Comparison of ENCODE assay signal across 1 cellular context in the genomic region with DNA sequence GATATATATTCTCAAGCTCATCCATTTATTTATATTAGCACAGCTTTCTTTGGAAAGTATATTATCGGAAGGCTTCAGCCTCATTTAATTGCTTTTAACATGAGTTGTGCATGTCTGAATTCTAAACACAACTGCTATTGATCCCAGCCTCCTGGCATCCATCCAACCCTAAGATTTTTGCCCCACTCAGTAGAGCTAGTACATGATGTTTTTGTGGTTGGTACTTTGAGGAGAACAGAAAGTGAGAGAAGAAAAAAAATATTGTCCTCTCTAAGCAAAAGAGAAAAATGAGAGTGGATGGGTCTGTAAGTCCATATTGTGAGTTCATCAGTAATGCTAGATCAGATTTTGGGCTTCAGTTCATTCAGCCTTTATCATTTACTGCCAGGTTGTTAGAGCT.
TF ChIP-seq lines count a peak whose summit lies in the region.

No MANE protein-coding gene starts in this region.

TF ChIP-seq in HepG2, 621 proteins besides CTCF, POLR2A, EP300 and RAD21 (continued from another document):
- TF ChIP-seq, protein P1, sequence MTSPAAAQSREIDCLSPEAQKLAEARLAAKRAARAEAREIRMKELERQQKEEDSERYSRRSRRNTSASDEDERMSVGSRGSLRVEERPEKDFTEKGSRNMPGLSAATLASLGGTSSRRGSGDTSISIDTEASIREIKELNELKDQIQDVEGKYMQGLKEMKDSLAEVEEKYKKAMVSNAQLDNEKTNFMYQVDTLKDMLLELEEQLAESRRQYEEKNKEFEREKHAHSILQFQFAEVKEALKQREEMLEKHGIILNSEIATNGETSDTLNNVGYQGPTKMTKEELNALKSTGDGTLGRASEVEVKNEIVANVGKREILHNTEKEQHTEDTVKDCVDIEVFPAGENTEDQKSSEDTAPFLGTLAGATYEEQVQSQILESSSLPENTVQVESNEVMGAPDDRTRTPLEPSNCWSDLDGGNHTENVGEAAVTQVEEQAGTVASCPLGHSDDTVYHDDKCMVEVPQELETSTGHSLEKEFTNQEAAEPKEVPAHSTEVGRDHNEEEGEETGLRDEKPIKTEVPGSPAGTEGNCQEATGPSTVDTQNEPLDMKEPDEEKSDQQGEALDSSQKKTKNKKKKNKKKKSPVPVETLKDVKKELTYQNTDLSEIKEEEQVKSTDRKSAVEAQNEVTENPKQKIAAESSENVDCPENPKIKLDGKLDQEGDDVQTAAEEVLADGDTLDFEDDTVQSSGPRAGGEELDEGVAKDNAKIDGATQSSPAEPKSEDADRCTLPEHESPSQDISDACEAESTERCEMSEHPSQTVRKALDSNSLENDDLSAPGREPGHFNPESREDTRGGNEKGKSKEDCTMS (CRISPR knock-in tag; conservative IDR thresholded peaks at IDR 0.05), result no peak
- TF ChIP-seq ZNF430 (CRISPR knock-in tag; IDR thresholded peaks at IDR 0.05) (no peak), IRF2 (CRISPR knock-in tag; IDR thresholded peaks at IDR 0.05) (no peak), BHLHE40 (IDR thresholded peaks at IDR 0.05; ENCODE audit: low read length) (no peak), ZNF792 (CRISPR knock-in tag; IDR thresholded peaks at IDR 0.05) (no peak), MED1 (CRISPR knock-in tag; IDR thresholded peaks at IDR 0.05) (no peak), PAF1 (CRISPR knock-in tag; IDR thresholded peaks at IDR 0.05) (no peak), ATF1 (CRISPR knock-in tag; IDR thresholded peaks at IDR 0.05) (no peak), ZNF224 (CRISPR knock-in tag; IDR thresholded peaks at IDR 0.05) (no peak)
- TF ChIP-seq, protein P2, sequence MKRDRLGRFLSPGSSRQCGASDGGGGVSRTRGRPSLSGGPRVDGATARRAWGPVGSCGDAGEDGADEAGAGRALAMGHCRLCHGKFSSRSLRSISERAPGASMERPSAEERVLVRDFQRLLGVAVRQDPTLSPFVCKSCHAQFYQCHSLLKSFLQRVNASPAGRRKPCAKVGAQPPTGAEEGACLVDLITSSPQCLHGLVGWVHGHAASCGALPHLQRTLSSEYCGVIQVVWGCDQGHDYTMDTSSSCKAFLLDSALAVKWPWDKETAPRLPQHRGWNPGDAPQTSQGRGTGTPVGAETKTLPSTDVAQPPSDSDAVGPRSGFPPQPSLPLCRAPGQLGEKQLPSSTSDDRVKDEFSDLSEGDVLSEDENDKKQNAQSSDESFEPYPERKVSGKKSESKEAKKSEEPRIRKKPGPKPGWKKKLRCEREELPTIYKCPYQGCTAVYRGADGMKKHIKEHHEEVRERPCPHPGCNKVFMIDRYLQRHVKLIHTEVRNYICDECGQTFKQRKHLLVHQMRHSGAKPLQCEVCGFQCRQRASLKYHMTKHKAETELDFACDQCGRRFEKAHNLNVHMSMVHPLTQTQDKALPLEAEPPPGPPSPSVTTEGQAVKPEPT (CRISPR knock-in tag; IDR thresholded peaks at IDR 0.05; ENCODE audit: low read depth), result no peak
